In genomic region chr4:25843340-25844097, GRCh38 we compare ENCODE assay signal across 8 cellular contexts. TPM values are rescaled to one million over a fixed set of nuclear protein-coding genes. Genes with fewer than 3 reads are reported as not detected.
DNase-seq lines count a peak whose midpoint lies in the region; ATAC-seq, FAIRE-seq and TF ChIP-seq lines count a peak whose summit lies in the region.

No MANE protein-coding gene starts in this region.

- H4K20me1 ChIP-seq in neural progenitor cell (ENCODE audit: low read depth): no peaks in the 10 kb centered on the region

- H3K9me3 Mint-ChIP-seq in neural progenitor cell: no peaks in the 10 kb centered on the region

- no peak overlapping the region for H2AFZ ChIP-seq in neural progenitor cell (replicated peaks)

- no peak overlapping the region for H3K4me3 Mint-ChIP-seq in neural progenitor cell

- peak; percentile 55 for ATAC-seq in HG03064 (IDR thresholded peaks at IDR 0.05; ENCODE audit: low read depth, unreplicated experiment)

- no peaks in the 10 kb centered on the region for H3K36me3 ChIP-seq in neural progenitor cell

- H3K4me3 ChIP-seq in neural progenitor cell: no peak overlapping the region

- H3K79me2 ChIP-seq in neural progenitor cell (ENCODE audit: low read depth): no peaks in the 10 kb centered on the region

- no peak overlapping the region for H3K27ac ChIP-seq in neural progenitor cell

- no peak overlapping the region for H3K9ac ChIP-seq in neural progenitor cell

- H3K9me3 ChIP-seq in neural progenitor cell (ENCODE audit: low read depth): no peaks in the 10 kb centered on the region

- peaks cover 13% of the 10 kb centered on the region for H3K36me3 Mint-ChIP-seq in neural progenitor cell

- TF ChIP-seq CTCF in neural progenitor cell (IDR thresholded peaks at IDR 0.05): no peak

- no peaks in the 10 kb centered on the region for H3K27me3 ChIP-seq in neural progenitor cell

- FAIRE-seq in GM18507 (lab: Jason Lieb, UNC) (peak; percentile 21), HTR-8/SVneo (lab: Jason Lieb, UNC) (no peak)

- no peak overlapping the region for H3K4me2 ChIP-seq in neural progenitor cell

- DNase-seq in GM18507 (ENCODE audit: extremely low spot score, insufficient read length, low read depth): no peak
- peak; percentile 84 for DNase-seq in cerebellar cortex (ENCODE audit: low spot score)
- DNase-seq in neural progenitor cell (ENCODE audit: low spot score): no peak
- no peak for DNase-seq in amniotic stem cell (lab: John Stamatoyannopoulos, UW)
- no peak for DNase-seq in DMS79 treated with DMSO at 0.1 percent for 48 hours (lab: John Stamatoyannopoulos, UW)
- DNase-seq in HTR-8/SVneo (ENCODE audit: insufficient read length, low spot score): no peak
- no peak for DNase-seq in germinal center (ENCODE audit: low spot score)

- peaks cover 14% of the 10 kb centered on the region for H3K4me1 Mint-ChIP-seq in neural progenitor cell

- no peaks in the 10 kb centered on the region for H3F3A ChIP-seq in neural progenitor cell (ENCODE audit: low read depth)

- H3K27me3 Mint-ChIP-seq in neural progenitor cell (ENCODE audit: insufficient read depth, low read depth): no peaks in the 10 kb centered on the region

- H3K27ac Mint-ChIP-seq in neural progenitor cell: peak overlapping the region; percentile 32

- H3K4me1 ChIP-seq in neural progenitor cell: peaks cover 8% of the 10 kb centered on the region

RNA-seq across cellular contexts. Expression of gene SEL1L3, which starts 19.3 kb away (rescaled TPM):
- total RNA-seq in neural progenitor cell (ENCODE audit: low replicate concordance): 49.6 and 87.2 TPM in 2 replicates
